Comparison of ENCODE assay signal across 17 cellular contexts in genomic region chr17:40028595-40028994, GRCh38. TPM values are rescaled to one million over a fixed set of nuclear protein-coding genes. Genes with fewer than 3 reads are reported as not detected.
DNase-seq lines count a peak whose midpoint lies in the region; ATAC-seq and TF ChIP-seq lines count a peak whose summit lies in the region.
"Had no signal": no experiment of that assay in that cellular context is flagged by ENCODE, and none has a peak within 500 bp of the region (broad histone marks: within the 10 kb centered on the region; RNA-seq: fewer than 3 reads in every experiment).

No MANE protein-coding gene starts in this region.

- H3K4me3 ChIP-seq in right atrium auricular region (no peak overlapping the region), breast epithelium (no peak overlapping the region)

- H3K36me3 ChIP-seq in right atrium auricular region (peaks cover 80% of the 10 kb centered on the region), breast epithelium (no peaks in the 10 kb centered on the region)

- no peak overlapping the region for H3K4me3 Mint-ChIP-seq in activated T-helper 17 cell treated with anti-CD3 and anti-CD28 coated beads, Interleukin-2, amount 50 U/mL, for 72 hours
- H3K4me3 Mint-ChIP-seq in nephron progenitor cell = no peak overlapping the region
- H3K4me3 Mint-ChIP-seq: CD14-positive monocyte; CD8-positive, alpha-beta memory T cell had no signal

- ATAC-seq in left ventricle myocardium superior (no peak), HG03139 (IDR thresholded peaks at IDR 0.05; ENCODE audit: unreplicated experiment) (no peak)
- no peak for ATAC-seq in activated T-helper 17 cell treated with anti-CD3 and anti-CD28 coated beads, Interleukin-2, amount 50 U/mL, for 72 hours (replicated peaks)
- ATAC-seq: HCT116 had no signal

- H3K9me3 ChIP-seq in right atrium auricular region (no peaks in the 10 kb centered on the region), breast epithelium (no peaks in the 10 kb centered on the region)
- H3K9me3 ChIP-seq: Caco-2 had no signal

- H3K27ac ChIP-seq in right atrium auricular region (no peak overlapping the region), breast epithelium (no peak overlapping the region)
- H3K27ac ChIP-seq: 22Rv1, HL-60 had no signal

- H3K27ac Mint-ChIP-seq in activated T-helper 17 cell treated with anti-CD3 and anti-CD28 coated beads, Interleukin-2, amount 50 U/mL, for 72 hours = peak overlapping the region; percentile 58
- peak overlapping the region; percentile 87 for H3K27ac Mint-ChIP-seq in nephron progenitor cell

- H3K27me3 ChIP-seq in right atrium auricular region (no peaks in the 10 kb centered on the region), breast epithelium (no peaks in the 10 kb centered on the region)

- peaks cover 14% of the 10 kb centered on the region for H3K4me1 Mint-ChIP-seq in activated T-helper 17 cell treated with anti-CD3 and anti-CD28 coated beads, Interleukin-2, amount 50 U/mL, for 72 hours
- H3K4me1 Mint-ChIP-seq in nephron progenitor cell = peaks cover 4% of the 10 kb centered on the region
- H3K4me1 Mint-ChIP-seq: CD14-positive monocyte had no signal

- peaks cover 86% of the 10 kb centered on the region for H3K36me3 Mint-ChIP-seq in activated T-helper 17 cell treated with anti-CD3 and anti-CD28 coated beads, Interleukin-2, amount 50 U/mL, for 72 hours (ENCODE audit: low read depth)
- peaks cover 62% of the 10 kb centered on the region for H3K36me3 Mint-ChIP-seq in nephron progenitor cell (ENCODE audit: low read depth)

- H3K4me1 ChIP-seq in right atrium auricular region (peaks cover 0 to 16% of the 10 kb centered on the region in 2 donors), breast epithelium (peaks cover 11 to 24% of the 10 kb centered on the region in 2 donors)
- H3K4me1 ChIP-seq: Caco-2 had no signal

- TF ChIP-seq CTCF in right atrium auricular region (IDR thresholded peaks at IDR 0.05) = no peak
- TF ChIP-seq CTCF in nephron progenitor cell (IDR thresholded peaks at IDR 0.05) = no peak
- no peak for TF ChIP-seq CTCF in breast epithelium (IDR thresholded peaks at IDR 0.05)

- no peaks in the 10 kb centered on the region for H3K9me3 Mint-ChIP-seq in activated T-helper 17 cell treated with anti-CD3 and anti-CD28 coated beads, Interleukin-2, amount 50 U/mL, for 72 hours
- H3K9me3 Mint-ChIP-seq in nephron progenitor cell = no peaks in the 10 kb centered on the region
- H3K9me3 Mint-ChIP-seq: CD14-positive monocyte; CD8-positive, alpha-beta memory T cell had no signal

- intact Hi-C loops in left ventricle myocardium superior (cut with micrococcal nuclease) = no loop called here
- intact Hi-C loops in breast epithelium (cut with DNase I; ENCODE audit: low total_unique reads) = no loop called here

- TF ChIP-seq POLR2A in breast epithelium (IDR thresholded peaks at IDR 0.05) = no peak

- DNase-seq in left ventricle myocardium superior = peak; percentile 21
- DNase-seq in right atrium auricular region (ENCODE audit: low spot score) = no peak
- DNase-seq in nephron progenitor cell = no peak
- no peak for DNase-seq in SIG-M5 treated with dmso at 0.1 percent for 504 hours (lab: John Stamatoyannopoulos, UW; ENCODE audit: unreplicated experiment)
- no peak for DNase-seq in breast epithelium (ENCODE audit: low spot score in 2 of 2)
- DNase-seq: Caco-2; CD8-positive, alpha-beta memory T cell; DMS53; GF-D8 had no signal

- H3K27me3 Mint-ChIP-seq in activated T-helper 17 cell treated with anti-CD3 and anti-CD28 coated beads, Interleukin-2, amount 50 U/mL, for 72 hours = no peaks in the 10 kb centered on the region
- no peaks in the 10 kb centered on the region for H3K27me3 Mint-ChIP-seq in nephron progenitor cell (ENCODE audit: low read depth, poor library complexity)
- H3K27me3 Mint-ChIP-seq: CD8-positive, alpha-beta memory T cell had no signal

RNA-seq across cellular contexts. Expression of gene CSF3, which starts 13.4 kb away (rescaled TPM):
- not detected for total RNA-seq in left ventricle myocardium superior
- 1 to 10 TPM in 1 of 2 donors, not detected in 1; 1.3 TPM for total RNA-seq in right atrium auricular region
- total RNA-seq in activated T-helper 17 cell treated with anti-CD3 and anti-CD28 coated beads, Interleukin-2, amount 50 U/mL, for 72 hours = not detected
- 10 to 100 TPM in 1 of 3 donors, under 1 TPM in 1, not detected in 1; 0.32 to 13.0 TPM for total RNA-seq in breast epithelium
- total RNA-seq: A673; Caco-2; CD8-positive, alpha-beta memory T cell; H4 had no signal

RNA-seq across cellular contexts. Expression of gene MED24, which starts 25.6 kb away (rescaled TPM):
- total RNA-seq in left ventricle myocardium superior = 56.9 TPM
- total RNA-seq in right atrium auricular region = 10 to 100 TPM; 44.2 to 44.7 TPM
- total RNA-seq in activated T-helper 17 cell treated with anti-CD3 and anti-CD28 coated beads, Interleukin-2, amount 50 U/mL, for 72 hours = 100 to 1,000 TPM in 1 of 2 donors, 10 to 100 TPM in 1; 83.5 to 140 TPM
- total RNA-seq in breast epithelium = 10 to 100 TPM; 50.7 to 74.7 (median 59.7) TPM

RNA-seq across cellular contexts. Expression of gene THRA, which starts 34.2 kb away (rescaled TPM):
- total RNA-seq in left ventricle myocardium superior (98.1 TPM), right atrium auricular region (10 to 100 TPM; 60.3 to 69.0 TPM), breast epithelium (10 to 100 TPM; 41.6 to 61.0 (median 48.1) TPM)
- 10 to 100 TPM; 10.3 to 14.4 TPM for total RNA-seq in activated T-helper 17 cell treated with anti-CD3 and anti-CD28 coated beads, Interleukin-2, amount 50 U/mL, for 72 hours

RNA-seq across cellular contexts. Expression of gene PSMD3, which starts 48.0 kb away (rescaled TPM):
- total RNA-seq in left ventricle myocardium superior (83.4 TPM), right atrium auricular region (10 to 100 TPM; 76.3 to 88.8 TPM), breast epithelium (10 to 100 TPM; 79.4 to 83.0 (median 81.0) TPM)
- 100 to 1,000 TPM in 1 of 2 donors, 10 to 100 TPM in 1; 97.6 to 159 TPM for total RNA-seq in activated T-helper 17 cell treated with anti-CD3 and anti-CD28 coated beads, Interleukin-2, amount 50 U/mL, for 72 hours
